Comparison of ENCODE assay signal across 8 cellular contexts in the genomic region with DNA sequence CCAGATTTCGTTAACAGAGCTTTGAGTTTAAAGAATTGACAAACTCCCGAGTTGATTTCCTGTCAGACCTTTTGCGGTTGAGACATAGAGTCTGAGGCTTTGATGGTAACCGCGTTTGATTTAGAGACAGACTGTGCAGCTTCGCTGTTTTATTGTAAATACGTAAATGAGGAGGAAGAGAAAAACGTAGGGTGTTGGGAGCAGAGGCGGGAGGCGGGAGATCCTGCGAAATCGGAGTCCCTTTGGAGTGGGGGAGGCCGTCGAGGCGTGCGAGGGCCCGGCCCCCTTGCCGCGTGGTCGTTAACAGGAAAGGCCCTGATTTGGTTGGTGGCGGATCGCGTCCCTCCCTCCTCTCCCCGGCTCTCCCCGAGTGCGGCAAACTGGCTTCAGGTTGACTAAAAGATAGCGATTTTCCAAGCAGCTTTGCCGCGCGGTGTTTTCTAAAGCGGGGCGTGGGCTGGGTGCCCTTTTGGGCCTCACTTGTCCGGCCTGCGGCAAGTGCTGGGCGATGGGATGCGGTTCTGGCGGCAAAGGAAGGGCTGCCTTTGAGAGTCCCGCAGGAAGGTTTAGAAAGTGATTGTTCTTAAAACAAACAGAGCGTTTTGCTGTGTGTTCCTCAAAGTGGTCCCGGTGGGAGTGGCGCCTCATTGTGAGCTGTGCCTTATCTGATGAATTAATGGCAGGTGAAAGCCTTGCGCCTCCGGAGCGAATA. TPM values are rescaled to one million over a fixed set of nuclear protein-coding genes. Genes with fewer than 3 reads are reported as not detected.
DNase-seq lines count a peak whose midpoint lies in the region; ATAC-seq and TF ChIP-seq lines count a peak whose summit lies in the region.

No MANE protein-coding gene starts in this region.

- peak overlapping the region; percentile 32 to 96 (median 92) for H3K27ac Mint-ChIP-seq in CD8-positive, alpha-beta memory T cell

- peak overlapping the region; percentile 79 to 92 (median 88) for H3K4me3 Mint-ChIP-seq in CD8-positive, alpha-beta memory T cell

- 0 to 34% methylated on average over 37 to 44 of the region's 44 CpGs for WGBS in lung, 2 donors

- peaks cover 39% of the 10 kb centered on the region for H3K79me2 ChIP-seq in MM.1S (ENCODE audit: low read length)

- H3K4me2 ChIP-seq in MM.1S (ENCODE audit: low read depth, low read length): peak overlapping the region; percentile 77

- 0 out of 2 replicates have a peak overlapping the region, but pooled peaks have one; percentile 53 for H2AFZ ChIP-seq in MM.1S (ENCODE audit: low read length)

- DNase-seq in CD8-positive, alpha-beta memory T cell: peak; percentile 8 to 84 (median 48)
- peak; percentile 14 for DNase-seq in MM.1S
- DNase-seq in activated CD4-positive, alpha-beta T cell treated with anti-CD3 and anti-CD28 coated beads for 1 hour: peak; percentile 14
- DNase-seq in dermis blood vessel endothelial cell: peak; percentile 31
- peak; percentile 43 for DNase-seq in lung (ENCODE audit: low spot score)
- DNase-seq in stimulated activated CD8-positive, alpha-beta memory T cell treated with anti-CD3 and anti-CD28 coated beads, Interleukin-12 subunit alpha, Interleukin-12 subunit beta, amount 100 ng/mL, for 4 hours (ENCODE audit: low read depth): peak; percentile 17

- H4K20me1 ChIP-seq in MM.1S (ENCODE audit: insufficient read depth, low read length): no peaks in the 10 kb centered on the region

- H3K4me3 ChIP-seq in CD8-positive, alpha-beta memory T cell (ENCODE audit: low read length): peak overlapping the region; percentile 76
- H3K4me3 ChIP-seq in MM.1S (ENCODE audit: low read length): peak overlapping the region; percentile 71
- peak overlapping the region; percentile 53 for H3K4me3 ChIP-seq in lung

- H3K9ac ChIP-seq in MM.1S (ENCODE audit: low read length): peak overlapping the region; percentile 72

- ATAC-seq in lung (ENCODE audit: insufficient read depth, low FRiP score) (peak; percentile 50), HG02623 (IDR thresholded peaks at IDR 0.05; ENCODE audit: unreplicated experiment) (no peak), GM18873 (IDR thresholded peaks at IDR 0.05; ENCODE audit: low FRiP score, unreplicated experiment) (no peak)

- 0 out of 2 replicates have a peak, but pooled peaks cover 2% of the 10 kb centered on the region for H3F3A ChIP-seq in MM.1S (ENCODE audit: insufficient read depth, low read length)

- no peaks in the 10 kb centered on the region for H3K4me1 ChIP-seq in CD8-positive, alpha-beta memory T cell (ENCODE audit: insufficient read depth, low read length)
- no peaks in the 10 kb centered on the region for H3K4me1 ChIP-seq in MM.1S (ENCODE audit: low read length)
- peaks cover 0 to 1% of the 10 kb centered on the region in 2 donors for H3K4me1 ChIP-seq in lung (ENCODE audit: control insufficient read depth in 2 of 2, insufficient read depth in 2 of 2, low read length in 2 of 2)

- H3K4me1 Mint-ChIP-seq in CD8-positive, alpha-beta memory T cell: peaks cover 15 to 27% (median 19%) of the 10 kb centered on the region in 3 donors

- no peaks in the 10 kb centered on the region for H3K27me3 ChIP-seq in CD8-positive, alpha-beta memory T cell (ENCODE audit: insufficient read depth, low read length, poor library complexity, severe bottlenecking)
- no peaks in the 10 kb centered on the region for H3K27me3 ChIP-seq in MM.1S (replicated peaks; ENCODE audit: insufficient read depth, low read length)
- peaks cover 3% of the 10 kb centered on the region for H3K27me3 ChIP-seq in lung (ENCODE audit: control insufficient read depth, insufficient read depth)

- H3K9me2 ChIP-seq in MM.1S (replicated peaks; ENCODE audit: insufficient read depth, low read length): no peaks in the 10 kb centered on the region

- TF ChIP-seq CTCF in MM.1S (IDR thresholded peaks at IDR 0.05; ENCODE audit: low read length): no peak
- TF ChIP-seq CTCF in lung (IDR thresholded peaks at IDR 0.05; ENCODE audit: control extremely low read depth, extremely low read depth): no peak

- H3K9me3 ChIP-seq in CD8-positive, alpha-beta memory T cell (ENCODE audit: low read length): no peaks in the 10 kb centered on the region
- no peaks in the 10 kb centered on the region for H3K9me3 ChIP-seq in MM.1S (replicated peaks; ENCODE audit: insufficient read depth, low read length)
- H3K9me3 ChIP-seq in lung (ENCODE audit: control insufficient read depth in 2 of 2, insufficient read depth in 1 of 2, low read length in 1 of 2): no peaks in the 10 kb centered on the region

- peaks cover 0 to 1% (median 0%) of the 10 kb centered on the region in 3 donors for H3K36me3 Mint-ChIP-seq in CD8-positive, alpha-beta memory T cell

- peaks cover 27 to 31% of the 10 kb centered on the region in 2 donors for H3K27me3 Mint-ChIP-seq in CD8-positive, alpha-beta memory T cell

- POLR2A ChIA-PET in CD8-positive, alpha-beta memory T cell (lab: Charles Lee): no interaction called here

- CTCF ChIA-PET in CD8-positive, alpha-beta memory T cell (lab: Charles Lee): no interaction called here

- no peaks in the 10 kb centered on the region for H3K36me3 ChIP-seq in CD8-positive, alpha-beta memory T cell (ENCODE audit: insufficient read depth, low read length)
- no peaks in the 10 kb centered on the region for H3K36me3 ChIP-seq in MM.1S (replicated peaks; ENCODE audit: insufficient read depth, low read length)
- no peaks in the 10 kb centered on the region for H3K36me3 ChIP-seq in lung (ENCODE audit: control insufficient read depth in 2 of 2, insufficient read depth in 2 of 2, low read length in 2 of 2)

- H3K27ac ChIP-seq in CD8-positive, alpha-beta memory T cell (ENCODE audit: low read depth, low read length): peak overlapping the region; percentile 59
- H3K27ac ChIP-seq in MM.1S (ENCODE audit: low read length) (peak overlapping the region; percentile 80), lung (ENCODE audit: low read depth in 1 of 2, low read length in 1 of 2) (peak overlapping the region; percentile 93 to 94)

- peaks cover 0 to 5% (median 0%) of the 10 kb centered on the region in 5 donors for H3K9me3 Mint-ChIP-seq in CD8-positive, alpha-beta memory T cell

RNA-seq across cellular contexts. Expression of gene SCML1, which starts 0.9 kb away (rescaled TPM):
- total RNA-seq in CD8-positive, alpha-beta memory T cell: 1 to 10 TPM; 1.1 to 1.2 TPM
- 0.67 TPM for polyA plus RNA-seq in CD8-positive, alpha-beta memory T cell
- total RNA-seq in dermis blood vessel endothelial cell (6.3 and 10.5 TPM in 2 replicates), lung (10 to 100 TPM in 1 of 2 donors, 1 to 10 TPM in 1; 7.3 to 21.8 TPM)
- polyA plus RNA-seq in lung: 10 to 100 TPM in 1 of 2 donors, 1 to 10 TPM in 1; 6.5 to 30.8 TPM
